In the genomic region with DNA sequence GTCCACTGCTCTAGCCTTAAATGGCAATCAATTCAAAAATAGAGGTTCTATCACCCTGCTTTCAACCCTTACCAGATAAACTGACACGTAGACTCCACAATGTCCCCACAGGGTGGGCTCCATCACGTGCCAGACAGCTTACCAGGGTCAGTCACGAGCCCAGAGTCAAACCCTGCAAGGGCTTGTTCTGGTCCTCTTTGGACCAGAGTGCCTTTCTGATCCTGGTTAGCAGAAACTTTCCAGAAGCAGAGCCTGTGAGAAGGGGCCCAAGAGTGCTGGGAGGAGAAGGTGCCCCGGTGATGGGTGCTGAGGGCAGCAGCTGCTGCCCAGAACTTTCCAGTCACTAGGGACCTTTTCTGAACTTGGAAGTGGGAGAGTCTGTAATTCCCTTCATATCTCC, we compare ENCODE assay signal across 8 cellular contexts. TPM values are rescaled to one million over a fixed set of nuclear protein-coding genes. Genes with fewer than 3 reads are reported as not detected.
A peak's percentile ranks its signal among the peaks of the same experiment; 100 is the strongest.
DNase-seq lines count a peak whose midpoint lies in the region; ATAC-seq and TF ChIP-seq lines count a peak whose summit lies in the region.

No MANE protein-coding gene starts in this region.

- peak overlapping the region; percentile 88 for H3K4me3 Mint-ChIP-seq in activated naive CD4-positive, alpha-beta T cell treated with anti-CD3 and anti-CD28 coated beads, Interleukin-2, amount 10 ng/mL, durations not matched to agents 7 days and 5 days
- peak overlapping the region; percentile 93 to 99 (median 97) for H3K4me3 Mint-ChIP-seq in immature natural killer cell

- H3K36me3 Mint-ChIP-seq in activated naive CD4-positive, alpha-beta T cell treated with anti-CD3 and anti-CD28 coated beads, Interleukin-2, amount 10 ng/mL, durations not matched to agents 7 days and 5 days, result peaks cover 47% of the 10 kb centered on the region
- H3K36me3 Mint-ChIP-seq in immature natural killer cell, result peaks cover 29 to 37% (median 33%) of the 10 kb centered on the region in 3 donors

- intact Hi-C loops in tibial artery (cut with DNase I; ENCODE audit: low total_unique reads), result no loop called here

- no peaks in the 10 kb centered on the region for H3K4me1 ChIP-seq in tibial artery

- CTCF ChIA-PET in activated naive CD4-positive, alpha-beta T cell treated with anti-CD3 and anti-CD28 coated beads, Interleukin-2, amount 10 ng/mL, durations not matched to agents 7 days and 5 days (lab: Charles Lee), result interaction anchor here (0.6 to 2.7 kb wide), 3 partner anchors 18 to 288 kb away, joined by 3 to 15 read pairs (median 5); no protein-coding TSS in a partner anchor

- peaks cover 0 to 8% (median 0%) of the 10 kb centered on the region in 3 donors for H3K36me3 ChIP-seq in tibial artery

- no peak for TF ChIP-seq CTCF in tibial artery (IDR thresholded peaks at IDR 0.05)

- no peaks in the 10 kb centered on the region for H3K27me3 ChIP-seq in tibial artery

- H3K27ac ChIP-seq in tibial artery, result no peak overlapping the region

- H3K27ac Mint-ChIP-seq in activated naive CD4-positive, alpha-beta T cell treated with anti-CD3 and anti-CD28 coated beads, Interleukin-2, amount 10 ng/mL, durations not matched to agents 7 days and 5 days, result peak overlapping the region; percentile 91
- H3K27ac Mint-ChIP-seq in immature natural killer cell, result peak overlapping the region; percentile 88 to 97 (median 95)

- ATAC-seq in HG03378 (IDR thresholded peaks at IDR 0.05; ENCODE audit: unreplicated experiment), result no peak

- H3K9me3 Mint-ChIP-seq in activated naive CD4-positive, alpha-beta T cell treated with anti-CD3 and anti-CD28 coated beads, Interleukin-2, amount 10 ng/mL, durations not matched to agents 7 days and 5 days, result no peaks in the 10 kb centered on the region
- no peaks in the 10 kb centered on the region for H3K9me3 Mint-ChIP-seq in immature natural killer cell

- no peak for DNase-seq in activated naive CD4-positive, alpha-beta T cell treated with anti-CD3 and anti-CD28 coated beads, Interleukin-2, amount 10 ng/mL, durations not matched to agents 7 days and 5 days
- DNase-seq in activated naive CD4-positive, alpha-beta T cell (lab: John Stamatoyannopoulos, UW), result no peak
- DNase-seq in Jurkat, Clone E6-1 (ENCODE audit: low read depth, low spot score), result no peak
- DNase-seq in immature natural killer cell (no peak), tibial artery (no peak), NCI-H187 (lab: John Stamatoyannopoulos, UW) (no peak), retina (no peak)

- peaks cover 72% of the 10 kb centered on the region for H3K4me1 Mint-ChIP-seq in activated naive CD4-positive, alpha-beta T cell treated with anti-CD3 and anti-CD28 coated beads, Interleukin-2, amount 10 ng/mL, durations not matched to agents 7 days and 5 days
- peaks cover 62 to 73% of the 10 kb centered on the region in 2 donors for H3K4me1 Mint-ChIP-seq in immature natural killer cell

- H3K9me3 ChIP-seq in tibial artery, result no peaks in the 10 kb centered on the region

- H3K4me3 ChIP-seq in Jurkat, Clone E6-1 (ENCODE audit: low read length), result peak overlapping the region; percentile 86
- peak overlapping the region; percentile 36 to 42 for H3K4me3 ChIP-seq in tibial artery

- no peaks in the 10 kb centered on the region for H3K27me3 Mint-ChIP-seq in activated naive CD4-positive, alpha-beta T cell treated with anti-CD3 and anti-CD28 coated beads, Interleukin-2, amount 10 ng/mL, durations not matched to agents 7 days and 5 days
- peaks cover 0 to 3% (median 0%) of the 10 kb centered on the region in 3 donors for H3K27me3 Mint-ChIP-seq in immature natural killer cell (ENCODE audit: low read depth in 3 of 3)

RNA-seq across cellular contexts. Expression of gene GIMAP5, which starts 0.4 kb away (rescaled TPM):
- polyA plus RNA-seq in Jurkat, Clone E6-1 (2012; ENCODE audit: insufficient read depth, insufficient read length), result 54.4 TPM
- polyA plus RNA-seq in immature natural killer cell, result 100 to 1,000 TPM; 123 to 291 (median 123) TPM

RNA-seq across cellular contexts. Expression of gene GIMAP1, which starts 20.5 kb away (rescaled TPM):
- 11.6 TPM for polyA plus RNA-seq in Jurkat, Clone E6-1 (2012; ENCODE audit: insufficient read depth, insufficient read length)
- polyA plus RNA-seq in immature natural killer cell, result 10 to 100 TPM; 19.1 to 71.4 (median 25.7) TPM

RNA-seq across cellular contexts. Expression of gene GIMAP2, which starts 51.4 kb away (rescaled TPM):
- 57.2 TPM for polyA plus RNA-seq in Jurkat, Clone E6-1 (2012; ENCODE audit: insufficient read depth, insufficient read length)
- 10 to 100 TPM; 63.1 to 93.5 (median 79.4) TPM for polyA plus RNA-seq in immature natural killer cell
